Comparison of ENCODE assay signal across 1 cellular context in the genomic region with DNA sequence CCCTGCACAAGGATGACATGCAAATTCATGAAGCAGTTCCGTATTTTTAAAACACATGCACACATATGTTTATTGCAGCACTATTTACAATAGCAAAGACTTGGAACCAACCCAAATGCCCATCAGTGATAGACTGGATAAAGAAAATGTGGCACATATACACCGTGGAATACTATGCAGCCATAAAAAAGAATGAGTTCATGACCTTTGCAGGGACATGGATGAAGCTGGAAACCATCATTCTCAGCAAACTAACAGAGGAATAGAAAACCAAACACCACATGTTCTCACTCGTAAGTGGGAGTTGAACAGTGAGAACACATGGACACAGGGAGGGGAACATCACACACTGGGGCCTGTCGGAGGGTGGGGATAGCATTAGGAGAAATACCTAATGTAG. TPM values are rescaled to one million over a fixed set of nuclear protein-coding genes. Genes with fewer than 3 reads are reported as not detected.
"Had no signal": no experiment of that assay in that cellular context is flagged by ENCODE, and none has a peak within 500 bp of the region (broad histone marks: within the 10 kb centered on the region; RNA-seq: fewer than 3 reads in every experiment).

No MANE protein-coding gene starts in this region.

RNA-seq across cellular contexts. Expression of gene AMN, which starts 56.5 kb away (rescaled TPM):
- total RNA-seq: left ventricle myocardium superior had no signal
